In genomic region chr20:12112089-12112474, GRCh38 we compare ENCODE assay signal across 25 cellular contexts.
"Had no signal": no experiment of that assay in that cellular context is flagged by ENCODE, and none has a peak within 500 bp of the region (broad histone marks: within the 10 kb centered on the region; RNA-seq: fewer than 3 reads in every experiment).

No MANE protein-coding gene starts in this region.

- H3K36me3 ChIP-seq: colonic mucosa, gastroesophageal sphincter, heart left ventricle, left lung, neural progenitor cell, prostate gland, right atrium auricular region, stomach, tibial artery had no signal

- H3K4me3 ChIP-seq: colonic mucosa, gastroesophageal sphincter, heart left ventricle, hepatocyte, left lung, neural progenitor cell, prostate gland, right atrium auricular region, smooth muscle cell, stomach, tibial artery had no signal

- H3K27me3 ChIP-seq: colonic mucosa, gastroesophageal sphincter, heart left ventricle, hepatocyte, left lung, neural progenitor cell, right atrium auricular region, stomach, tibial artery had no signal

- H3K9ac ChIP-seq: neural progenitor cell had no signal

- H3K79me2 ChIP-seq: hepatocyte had no signal

- H3K4me2 ChIP-seq: hepatocyte, neural progenitor cell, smooth muscle cell had no signal

- DNase-seq: colonic mucosa; dermis blood vessel endothelial cell; effector memory CD8-positive, alpha-beta T cell; foreskin fibroblast; heart left ventricle; left cardiac atrium; left lung; mesendoderm; midbrain; naive thymus-derived CD4-positive, alpha-beta T cell; nucleus accumbens; stimulated activated CD4-positive, alpha-beta T cell treated with anti-CD3 and anti-CD28 coated beads, Interleukin-12 subunit alpha, Interleukin-12 subunit beta, amount 100 ng/mL, for 4 hours; stimulated activated CD4-positive, alpha-beta T cell treated with anti-CD3 and anti-CD28 coated beads, Interleukin-1b, Interleukin-23, amount 100 ng/mL, for 48 hours; stimulated activated CD4-positive, alpha-beta T cell treated with anti-CD3 and anti-CD28 coated beads, Interleukin-4, amount 100 ng/mL, for 1 hour; stimulated activated CD8-positive, alpha-beta memory T cell treated with anti-CD3 and anti-CD28 coated beads, Interleukin-4, amount 100 ng/mL, for 48 hours; stimulated activated naive CD4-positive, alpha-beta T cell treated with Interleukin-2 at 50 U/mL for 16 hours; stomach; tibial artery had no signal

- ATAC-seq: effector memory CD8-positive, alpha-beta T cell; gastroesophageal sphincter; heart left ventricle; left cardiac atrium; left lung; naive thymus-derived CD4-positive, alpha-beta T cell; sciatic nerve had no signal

- H3K27ac ChIP-seq: colonic mucosa, gastroesophageal sphincter, heart left ventricle, hepatocyte, left lung, neural progenitor cell, prostate gland, right atrium auricular region, stomach, tibial artery had no signal

- H3K4me1 ChIP-seq: gastroesophageal sphincter, neural progenitor cell, tibial artery had no signal

- H3K9me3 ChIP-seq: colonic mucosa, prostate gland, tibial artery had no signal

- H2AFZ ChIP-seq: hepatocyte, neural progenitor cell had no signal
